ENCODE assay signal across 8 cellular contexts in genomic region chr12:122752464-122753212, GRCh38. TPM values are rescaled to one million over a fixed set of nuclear protein-coding genes. Genes with fewer than 3 reads are reported as not detected.
A peak's percentile ranks its signal among the peaks of the same experiment; 100 is the strongest.
DNase-seq lines count a peak whose midpoint lies in the region; ATAC-seq and TF ChIP-seq lines count a peak whose summit lies in the region.

TSS of gene DENR (plus strand) at chr12:122752824. CDS start at chr12:122753702, 878 bp downstream.

- H3K9me3 ChIP-seq in mononuclear cell (ENCODE audit: low read depth, low read length), result no peaks in the 10 kb centered on the region

- ATAC-seq in GM21529 (IDR thresholded peaks at IDR 0.05; ENCODE audit: unreplicated experiment), result peak; percentile 91

- H3K4me1 Mint-ChIP-seq in IgD-negative memory B cell, result peaks cover 28 to 48% (median 45%) of the 10 kb centered on the region in 3 donors

- peak within 1 kb of the TSS; percentile 94 to 98 (median 95) for H3K27ac Mint-ChIP-seq in IgD-negative memory B cell

- peak within 1 kb of the TSS; percentile 98 for H3K4me3 ChIP-seq in epithelial cell of esophagus (ENCODE audit: low read length)
- H3K4me3 ChIP-seq in mononuclear cell (ENCODE audit: low read length), result peak within 1 kb of the TSS; percentile 86

- H3K9me3 Mint-ChIP-seq in IgD-negative memory B cell, result no peaks in the 10 kb centered on the region

- H3K27me3 Mint-ChIP-seq in IgD-negative memory B cell, result peaks cover 2% of the 10 kb centered on the region

- peak; percentile 85 for TF ChIP-seq CTCF in epithelial cell of esophagus (IDR thresholded peaks at IDR 0.05; ENCODE audit: insufficient read depth, low read depth, low read length, missing control alignments)

- peaks cover 4% of the 10 kb centered on the region for H3K36me3 Mint-ChIP-seq in IgD-negative memory B cell

- peak within 1 kb of the TSS; percentile 95 to 99 (median 96) for H3K4me3 Mint-ChIP-seq in IgD-negative memory B cell

- peaks cover 37% of the 10 kb centered on the region for H3K4me1 ChIP-seq in mononuclear cell (ENCODE audit: insufficient read depth, low read length)

- DNase-seq in DMS153 treated with DMSO at 0.1 percent for 48 hours (lab: John Stamatoyannopoulos, UW; ENCODE audit: unreplicated experiment) (peak; percentile 98), OCI-M1 (lab: John Stamatoyannopoulos, UW) (peak; percentile 98), activated T-cell treated with anti-CD3 and anti-CD28 coated beads for 4 hours (peak; percentile 98), epithelial cell of esophagus (ENCODE audit: low read depth) (peak; percentile 100)
- peak; percentile 95 to 99 for DNase-seq in stimulated activated CD8-positive, alpha-beta memory T cell treated with anti-CD3 and anti-CD28 coated beads, Interleukin-4, amount 100 ng/mL, for 1 hour (ENCODE audit: low read depth in 2 of 2, low spot score in 1 of 2)

- H3K27me3 ChIP-seq in mononuclear cell (ENCODE audit: insufficient read depth, low read length), result no peaks in the 10 kb centered on the region

RNA-seq across cellular contexts. Expression of gene DENR, which starts in this region (rescaled TPM):
- polyA plus RNA-seq in IgD-negative memory B cell, result 68.1 TPM
- 23.0 TPM for total RNA-seq in mononuclear cell

Comparison
In these comparisons a context has a peak if more than half of its experiments do, and no peak if none do; other contexts are left out.
1. Peak in every context shown above with its lines: DNase-seq, ATAC-seq and H3K4me3 ChIP-seq.